ENCODE assay signal across 1 cellular context in the genomic region with DNA sequence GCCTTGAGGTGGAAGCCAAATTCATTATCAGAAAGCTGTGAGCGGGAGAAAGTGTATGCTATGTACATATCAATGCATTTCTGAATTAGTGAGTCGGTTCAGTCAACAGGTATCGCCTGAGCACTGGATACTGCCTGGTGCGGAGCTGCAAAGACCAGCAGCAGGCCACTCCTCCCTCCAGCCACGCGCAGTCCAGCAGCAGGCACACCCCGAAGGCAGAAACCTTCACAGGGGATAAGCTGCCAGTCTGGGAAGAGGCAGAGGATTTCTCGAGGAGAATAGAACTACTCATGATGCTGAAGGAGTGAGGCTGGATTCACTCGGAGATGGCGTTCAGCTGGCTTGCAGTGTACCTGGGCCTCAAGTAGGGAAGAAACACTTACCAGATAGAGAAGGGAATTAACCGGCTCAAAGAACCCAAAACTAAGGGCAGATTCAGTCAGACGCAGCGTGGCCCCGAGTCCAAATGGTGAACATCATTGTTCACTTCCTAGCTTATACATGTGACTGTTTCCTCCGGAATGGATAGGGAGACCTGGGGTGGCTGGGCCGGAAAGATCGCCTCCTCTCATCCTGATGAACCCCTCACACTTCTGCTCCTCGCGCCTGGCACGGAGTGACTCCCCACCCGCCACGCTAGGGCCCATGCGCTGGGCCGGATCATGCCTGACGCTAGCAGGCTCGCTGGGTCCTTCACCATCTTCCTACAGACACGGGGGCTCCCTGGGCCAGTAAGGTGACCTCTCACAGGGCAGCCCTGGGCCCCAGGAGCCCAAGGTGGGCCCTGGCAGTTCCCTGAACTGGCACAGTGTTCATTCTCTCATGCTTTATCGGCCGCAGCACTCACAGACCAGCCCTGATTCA.
TF ChIP-seq lines count a peak whose summit lies in the region.

No MANE protein-coding gene starts in this region.

TF ChIP-seq in IMR-90, 13 proteins besides CTCF, POLR2A, EP300 and RAD21:
- TF ChIP-seq MAFK (IDR thresholded peaks at IDR 0.05; ENCODE audit: low read depth, low read length) (no peak), FOS (IDR thresholded peaks at IDR 0.05; ENCODE audit: low read depth, low read length) (no peak), RCOR1 (IDR thresholded peaks at IDR 0.05; ENCODE audit: insufficient replicate concordance, low read length) (no peak), SMC3 (IDR thresholded peaks at IDR 0.05; ENCODE audit: low read depth, low read length) (no peak), RFX5 (IDR thresholded peaks at IDR 0.05; ENCODE audit: low read depth, low read length) (no peak), MXI1 (IDR thresholded peaks at IDR 0.05; ENCODE audit: borderline replicate concordance, low read depth, low read length) (no peak), MAZ (IDR thresholded peaks at IDR 0.05; ENCODE audit: borderline replicate concordance, low read depth, low read length) (no peak), BHLHE40 (IDR thresholded peaks at IDR 0.05; ENCODE audit: low read depth, low read length) (no peak), CEBPB (IDR thresholded peaks at IDR 0.05; ENCODE audit: low read depth, low read length) (no peak), NFE2L2 (IDR thresholded peaks at IDR 0.05; ENCODE audit: low read depth, low read length) (no peak), CHD1 (IDR thresholded peaks at IDR 0.05; ENCODE audit: low read depth, low read length) (no peak)
- TF ChIP-seq, protein P1, sequence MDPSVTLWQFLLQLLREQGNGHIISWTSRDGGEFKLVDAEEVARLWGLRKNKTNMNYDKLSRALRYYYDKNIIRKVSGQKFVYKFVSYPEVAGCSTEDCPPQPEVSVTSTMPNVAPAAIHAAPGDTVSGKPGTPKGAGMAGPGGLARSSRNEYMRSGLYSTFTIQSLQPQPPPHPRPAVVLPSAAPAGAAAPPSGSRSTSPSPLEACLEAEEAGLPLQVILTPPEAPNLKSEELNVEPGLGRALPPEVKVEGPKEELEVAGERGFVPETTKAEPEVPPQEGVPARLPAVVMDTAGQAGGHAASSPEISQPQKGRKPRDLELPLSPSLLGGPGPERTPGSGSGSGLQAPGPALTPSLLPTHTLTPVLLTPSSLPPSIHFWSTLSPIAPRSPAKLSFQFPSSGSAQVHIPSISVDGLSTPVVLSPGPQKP (IDR thresholded peaks at IDR 0.05; ENCODE audit: borderline replicate concordance, low read depth, low read length), result no peak
- TF ChIP-seq, protein P2, sequence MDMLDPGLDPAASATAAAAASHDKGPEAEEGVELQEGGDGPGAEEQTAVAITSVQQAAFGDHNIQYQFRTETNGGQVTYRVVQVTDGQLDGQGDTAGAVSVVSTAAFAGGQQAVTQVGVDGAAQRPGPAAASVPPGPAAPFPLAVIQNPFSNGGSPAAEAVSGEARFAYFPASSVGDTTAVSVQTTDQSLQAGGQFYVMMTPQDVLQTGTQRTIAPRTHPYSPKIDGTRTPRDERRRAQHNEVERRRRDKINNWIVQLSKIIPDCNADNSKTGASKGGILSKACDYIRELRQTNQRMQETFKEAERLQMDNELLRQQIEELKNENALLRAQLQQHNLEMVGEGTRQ (IDR thresholded peaks at IDR 0.05; ENCODE audit: low read depth, low read length), result no peak
